In the genomic region with DNA sequence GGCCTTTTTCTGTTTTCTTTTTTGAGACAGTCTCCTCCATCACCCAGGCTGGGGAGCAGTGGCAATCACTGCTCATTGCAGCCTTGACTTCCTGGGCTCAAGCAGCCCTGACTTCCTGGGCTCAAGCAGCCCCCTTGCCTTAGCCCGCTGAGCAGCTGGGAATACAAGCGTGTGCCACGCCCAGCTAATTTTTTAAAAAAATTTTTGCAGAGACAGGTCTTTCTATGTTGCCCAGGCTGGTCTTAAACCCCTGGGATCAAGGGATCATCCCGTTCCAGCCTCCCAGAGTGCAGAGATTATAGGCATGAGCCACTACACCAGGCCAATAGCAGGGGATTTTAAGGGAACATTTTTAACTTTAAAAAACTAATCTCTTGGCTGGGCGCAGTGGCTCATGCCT, we compare ENCODE assay signal across 1 cellular context.
TF ChIP-seq lines count a peak whose summit lies in the region.

No MANE protein-coding gene starts in this region.

TF ChIP-seq in GM23338, 12 proteins besides CTCF, POLR2A, EP300 and RAD21 (continued from another document):
- TF ChIP-seq ZNF462 (CRISPR knock-in tag; IDR thresholded peaks at IDR 0.05) (no peak), REST (IDR thresholded peaks at IDR 0.05; ENCODE audit: unreplicated experiment) (no peak), EZH2phosphoT487 (IDR thresholded peaks at IDR 0.05; ENCODE audit: unreplicated experiment) (no peak), EZH2 (IDR thresholded peaks at IDR 0.05; ENCODE audit: low read depth, unreplicated experiment) (no peak), POLR2AphosphoS5 (IDR thresholded peaks at IDR 0.05; ENCODE audit: low read depth) (no peak), ZNF331 (CRISPR knock-in tag; IDR thresholded peaks at IDR 0.05; ENCODE audit: low read depth) (no peak)
TF ChIP-seq in GM23338: peak in this region for 0.
